In the genomic region with DNA sequence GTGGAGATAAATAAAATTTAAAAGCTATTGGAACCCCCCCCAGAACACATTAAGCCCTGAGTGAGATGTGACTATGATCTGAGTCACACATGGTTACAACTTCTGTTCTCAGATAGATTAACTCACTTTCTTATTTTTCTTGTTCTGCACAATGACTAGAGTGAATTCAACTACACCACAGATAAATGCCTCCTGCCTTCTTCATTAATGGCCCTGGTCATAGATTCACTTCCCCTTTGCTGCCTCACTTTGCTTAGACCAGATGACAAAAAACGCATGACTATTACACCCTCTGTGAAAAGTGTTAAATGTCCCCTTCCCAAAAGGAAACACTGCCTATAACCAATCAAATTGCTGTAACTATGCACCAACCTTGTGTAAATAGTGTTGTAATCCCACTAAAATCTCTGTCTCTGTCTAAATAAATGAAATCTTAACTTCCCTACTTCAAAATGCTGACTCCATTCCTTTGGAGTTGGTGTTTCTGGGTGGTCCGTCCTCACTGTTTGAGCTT, we compare ENCODE assay signal across 10 cellular contexts. TPM values are rescaled to one million over a fixed set of nuclear protein-coding genes. Genes with fewer than 3 reads are reported as not detected.
DNase-seq lines count a peak whose midpoint lies in the region; ATAC-seq and TF ChIP-seq lines count a peak whose summit lies in the region.
"Had no signal": no experiment of that assay in that cellular context is flagged by ENCODE, and none has a peak within 500 bp of the region (broad histone marks: within the 10 kb centered on the region; RNA-seq: fewer than 3 reads in every experiment).

No MANE protein-coding gene starts in this region.

- H3K36me3 ChIP-seq in left ventricle myocardium inferior, result no peaks in the 10 kb centered on the region
- no peaks in the 10 kb centered on the region for H3K36me3 ChIP-seq in brain microvascular endothelial cell (replicated peaks)

- no peak overlapping the region for H3K4me3 ChIP-seq in left ventricle myocardium inferior
- H3K4me3 ChIP-seq in brain microvascular endothelial cell (ENCODE audit: low read depth, low read length), result no peak overlapping the region
- H3K4me3 ChIP-seq: skin epidermis had no signal

- peak overlapping the region; percentile 33 for H3K27ac Mint-ChIP-seq in stimulated activated naive B cell treated with anti-CD40 and anti-IgM and Interleukin-4, amounts not matched to agents 10 μg/mL and 1 μg/mL and 100 μg/mL, for 72 hours

- DNase-seq in Right ventricle myocardium inferior (ENCODE audit: missing footprints) (no peak), left ventricle myocardium inferior (no peak), brain microvascular endothelial cell (peak; percentile 51), SHP77 treated with DMSO at 0.1 percent for 48 hours (lab: John Stamatoyannopoulos, UW) (no peak), GDM1 (lab: John Stamatoyannopoulos, UW) (no peak), KG1 (lab: John Stamatoyannopoulos, UW) (no peak)
- DNase-seq in stimulated activated naive B cell treated with anti-CD40 and anti-IgM and Interleukin-4, amounts not matched to agents 10 μg/mL and 1 μg/mL and 100 μg/mL, for 72 hours, result no peak
- DNase-seq: NCI-H446 had no signal

- no peak for TF ChIP-seq CTCF in left ventricle myocardium inferior (IDR thresholded peaks at IDR 0.05; ENCODE audit: borderline replicate concordance)
- TF ChIP-seq CTCF in brain microvascular endothelial cell (IDR thresholded peaks at IDR 0.05; ENCODE audit: low read depth, low read length, missing control alignments), result no peak

- ATAC-seq in Right ventricle myocardium inferior, result peak; percentile 34
- peak; percentile 94 for ATAC-seq in HG03342 (IDR thresholded peaks at IDR 0.05; ENCODE audit: unreplicated experiment)
- ATAC-seq in stimulated activated naive B cell treated with anti-CD40 and anti-IgM and Interleukin-4, amounts not matched to agents 10 μg/mL and 1 μg/mL and 100 μg/mL, for 72 hours (replicated peaks), result peak; percentile 95 to 97

- no peaks in the 10 kb centered on the region for H3K36me3 Mint-ChIP-seq in stimulated activated naive B cell treated with anti-CD40 and anti-IgM and Interleukin-4, amounts not matched to agents 10 μg/mL and 1 μg/mL and 100 μg/mL, for 72 hours

- H3K4me1 ChIP-seq in left ventricle myocardium inferior, result no peaks in the 10 kb centered on the region

- H3K9me3 Mint-ChIP-seq in stimulated activated naive B cell treated with anti-CD40 and anti-IgM and Interleukin-4, amounts not matched to agents 10 μg/mL and 1 μg/mL and 100 μg/mL, for 72 hours, result peaks cover 0 to 6% of the 10 kb centered on the region in 2 donors

- intact Hi-C loops in Right ventricle myocardium inferior (cut with DNase I), result no loop called here
- intact Hi-C loops in left ventricle myocardium inferior (cut with micrococcal nuclease), result no loop called here

- in situ Hi-C loops in brain microvascular endothelial cell (cut with HindIII; ENCODE audit: low pct_ligation_motif_present, low sequenced_read_pairs), result no loop called here

- no peaks in the 10 kb centered on the region for H3K27me3 Mint-ChIP-seq in stimulated activated naive B cell treated with anti-CD40 and anti-IgM and Interleukin-4, amounts not matched to agents 10 μg/mL and 1 μg/mL and 100 μg/mL, for 72 hours

- H3K27ac ChIP-seq in left ventricle myocardium inferior (replicated peaks), result no peak overlapping the region
- peak overlapping the region; percentile 55 for H3K27ac ChIP-seq in brain microvascular endothelial cell

- H3K4me1 Mint-ChIP-seq in stimulated activated naive B cell treated with anti-CD40 and anti-IgM and Interleukin-4, amounts not matched to agents 10 μg/mL and 1 μg/mL and 100 μg/mL, for 72 hours, result peaks cover 6 to 11% of the 10 kb centered on the region in 2 donors

- H3K27me3 ChIP-seq in left ventricle myocardium inferior (ENCODE audit: low read depth) (no peaks in the 10 kb centered on the region), brain microvascular endothelial cell (replicated peaks) (no peaks in the 10 kb centered on the region)

- H3K4me3 Mint-ChIP-seq in stimulated activated naive B cell treated with anti-CD40 and anti-IgM and Interleukin-4, amounts not matched to agents 10 μg/mL and 1 μg/mL and 100 μg/mL, for 72 hours, result no peak overlapping the region

- H3K9me3 ChIP-seq in left ventricle myocardium inferior (replicated peaks), result peaks cover 8% of the 10 kb centered on the region

RNA-seq across cellular contexts. Expression of a gene that starts 49.4 kb away (rescaled TPM):
- not detected for total RNA-seq in Right ventricle myocardium inferior
- not detected for total RNA-seq in left ventricle myocardium inferior

Comparison
In these comparisons a context has a peak if more than half of its experiments do, and no peak if none do; other contexts are left out.
1. ATAC-seq: peak in every context shown above with its lines; median percentile 96 in stimulated activated naive B cell treated with anti-CD40 and anti-IgM and Interleukin-4, amounts not matched to agents 10 μg/mL and 1 μg/mL and 100 μg/mL, for 72 hours; 94 in HG03342; 34 in Right ventricle myocardium inferior.